In the genomic region with DNA sequence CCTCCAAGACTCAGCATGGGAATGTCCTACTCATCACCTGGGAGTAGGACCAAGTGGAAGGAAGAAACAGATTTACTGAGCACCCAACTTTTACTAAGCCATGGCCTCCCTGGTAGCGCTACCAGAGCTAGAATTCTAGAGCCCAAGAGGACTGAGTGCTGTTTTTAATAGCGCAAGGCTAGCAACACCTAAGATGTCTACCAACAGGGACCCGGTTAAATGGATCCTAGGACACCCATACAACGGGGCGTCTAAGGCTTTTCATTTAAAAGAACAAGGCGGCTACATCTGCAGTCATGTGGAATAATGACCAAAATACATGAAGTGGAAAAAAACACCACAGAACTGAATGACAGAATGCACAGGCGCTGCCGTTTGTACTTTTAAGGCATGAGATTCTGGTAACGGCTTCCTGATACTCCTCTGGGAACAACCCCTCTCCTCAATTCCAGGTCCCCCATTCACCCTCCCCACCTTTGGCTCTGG, we compare ENCODE assay signal across 7 cellular contexts. TPM values are rescaled to one million over a fixed set of nuclear protein-coding genes. Genes with fewer than 3 reads are reported as not detected.
DNase-seq lines count a peak whose midpoint lies in the region; ATAC-seq and TF ChIP-seq lines count a peak whose summit lies in the region.

No MANE protein-coding gene starts in this region.

- H3K9me3 ChIP-seq in ectodermal cell (ENCODE audit: control insufficient read depth, low read length) (no peaks in the 10 kb centered on the region), skeletal muscle tissue (ENCODE audit: control insufficient read depth in 3 of 3, low read length in 3 of 3) (no peaks in the 10 kb centered on the region)

- no peaks in the 10 kb centered on the region for H3K27me3 Mint-ChIP-seq in IgD-negative memory B cell

- ATAC-seq in GM19438 (IDR thresholded peaks at IDR 0.05; ENCODE audit: low read depth, unreplicated experiment): peak; percentile 1
- ATAC-seq in GM21825 (IDR thresholded peaks at IDR 0.05; ENCODE audit: unreplicated experiment): no peak

- H3K27ac Mint-ChIP-seq in IgD-negative memory B cell: peak overlapping the region; percentile 84 to 94 (median 92)

- H3K27ac ChIP-seq in ectodermal cell (ENCODE audit: insufficient read depth, low read depth, low read length, poor library complexity, severe bottlenecking): peak overlapping the region; percentile 28
- peak overlapping the region; percentile 69 for H3K27ac ChIP-seq in skeletal muscle tissue (ENCODE audit: low read depth, low read length)
- H3K27ac ChIP-seq in dorsolateral prefrontal cortex: peak overlapping the region in 25 of 59 donors; percentile 5 to 72 (median 35)

- H3K4me1 ChIP-seq in ectodermal cell (ENCODE audit: control insufficient read depth, insufficient read depth, low read length) (peaks cover 44% of the 10 kb centered on the region), skeletal muscle tissue (ENCODE audit: control insufficient read depth in 3 of 3, insufficient read depth in 3 of 3, low read length in 3 of 3) (peaks cover 33 to 47% (median 37%) of the 10 kb centered on the region in 3 donors)

- H3K4me1 Mint-ChIP-seq in IgD-negative memory B cell: peaks cover 64 to 70% (median 67%) of the 10 kb centered on the region in 3 donors

- no peaks in the 10 kb centered on the region for H3K27me3 ChIP-seq in ectodermal cell (ENCODE audit: control insufficient read depth, insufficient read depth, low read length, poor library complexity, severe bottlenecking)
- no peaks in the 10 kb centered on the region for H3K27me3 ChIP-seq in skeletal muscle tissue (ENCODE audit: control insufficient read depth in 3 of 3, insufficient read depth in 3 of 3, low read length in 3 of 3)
- no peaks in the 10 kb centered on the region for H3K27me3 ChIP-seq in dorsolateral prefrontal cortex

- H3K4me3 Mint-ChIP-seq in IgD-negative memory B cell: peak overlapping the region; percentile 92 to 98 (median 94)

- H3K4me3 ChIP-seq in ectodermal cell (ENCODE audit: insufficient read depth, low read depth, low read length) (no peak overlapping the region), skeletal muscle tissue (ENCODE audit: low read length in 3 of 3) (peak overlapping the region in 1 of 3 donors; percentile 31), dorsolateral prefrontal cortex (peak overlapping the region in 16 of 59 donors; percentile 1 to 35 (median 14))

- peak overlapping the region in 1 of 3 donors; percentile 1 for H3K9ac ChIP-seq in skeletal muscle tissue (ENCODE audit: low read depth in 1 of 3, low read length in 3 of 3)

- no peaks in the 10 kb centered on the region for H3K36me3 Mint-ChIP-seq in IgD-negative memory B cell

- intact Hi-C loops in dorsolateral prefrontal cortex (cut with DNase I): loop anchor here in 1 of 2 donors (10.0 kb wide), 1 partner anchor 50 kb away; a partner anchor contains a TSS

- H3K9me3 Mint-ChIP-seq in IgD-negative memory B cell: peaks cover 0 to 2% (median 0%) of the 10 kb centered on the region in 3 donors

- H3K36me3 ChIP-seq in ectodermal cell (ENCODE audit: control insufficient read depth, insufficient read depth, low read length) (no peaks in the 10 kb centered on the region), skeletal muscle tissue (ENCODE audit: control insufficient read depth in 3 of 3, insufficient read depth in 3 of 3, low read length in 3 of 3) (peaks cover 0 to 7% (median 0%) of the 10 kb centered on the region in 3 donors)

- DNase-seq in dorsolateral prefrontal cortex (no peak), DMS153 treated with DMSO at 0.1 percent for 48 hours (lab: John Stamatoyannopoulos, UW; ENCODE audit: unreplicated experiment) (no peak)

- 88 to 89% methylated on average over 9 of the region's 9 CpGs for WGBS in ectodermal cell, 2 experiments

- no peak for TF ChIP-seq CTCF in dorsolateral prefrontal cortex (IDR thresholded peaks at IDR 0.05 in 54 of 56, conservative IDR thresholded peaks at IDR 0.05 in 2 of 56; ENCODE audit: low read depth in 1 of 56, partially characterized antibody in 56 of 56)

RNA-seq across cellular contexts. Expression of a gene that starts 5.1 kb away (rescaled TPM):
- polyA plus RNA-seq in IgD-negative memory B cell: 219 TPM
- polyA plus RNA-seq in ectodermal cell (2013, experiment 1 of 4): 152 TPM
- 163 TPM for polyA plus RNA-seq in ectodermal cell (2013, experiment 2 of 4)
- 92.5 TPM for polyA plus RNA-seq in ectodermal cell (2013, experiment 3 of 4)
- 107 TPM for polyA plus RNA-seq in ectodermal cell (2013, experiment 4 of 4)
- 31.8 TPM for total RNA-seq in skeletal muscle tissue
- 100 to 1,000 TPM in 19 of 120 experiments, 10 to 100 TPM in 101; 46.0 to 124 (median 85.7) TPM for total RNA-seq in dorsolateral prefrontal cortex

RNA-seq across cellular contexts. Expression of a gene that starts 51.9 kb away (rescaled TPM):
- polyA plus RNA-seq in IgD-negative memory B cell: 14.4 TPM
- polyA plus RNA-seq in ectodermal cell (2013, experiment 1 of 4): 29.8 TPM
- 36.5 TPM for polyA plus RNA-seq in ectodermal cell (2013, experiment 2 of 4)
- 25.0 TPM for polyA plus RNA-seq in ectodermal cell (2013, experiment 3 of 4)
- 31.5 TPM for polyA plus RNA-seq in ectodermal cell (2013, experiment 4 of 4)
- total RNA-seq in skeletal muscle tissue: 26.1 TPM
- total RNA-seq in dorsolateral prefrontal cortex: 10 to 100 TPM; 20.1 to 47.2 (median 31.9) TPM

RNA-seq across cellular contexts. Expression of a gene that starts 52.2 kb away (rescaled TPM):
- 7.1 TPM for polyA plus RNA-seq in IgD-negative memory B cell
- 19.6 TPM for polyA plus RNA-seq in ectodermal cell (2013, experiment 1 of 4)
- polyA plus RNA-seq in ectodermal cell (2013, experiment 2 of 4): 22.3 TPM
- 18.2 TPM for polyA plus RNA-seq in ectodermal cell (2013, experiment 3 of 4)
- 22.0 TPM for polyA plus RNA-seq in ectodermal cell (2013, experiment 4 of 4)
- total RNA-seq in skeletal muscle tissue (12.5 TPM), dorsolateral prefrontal cortex (10 to 100 TPM; 22.6 to 48.1 (median 35.2) TPM)

RNA-seq across cellular contexts. Expression of a gene that starts 52.3 kb away (rescaled TPM):
- 12.4 TPM for polyA plus RNA-seq in IgD-negative memory B cell
- 99.9 TPM for polyA plus RNA-seq in ectodermal cell (2013, experiment 1 of 4)
- 110 TPM for polyA plus RNA-seq in ectodermal cell (2013, experiment 2 of 4)
- 69.3 TPM for polyA plus RNA-seq in ectodermal cell (2013, experiment 3 of 4)
- 72.7 TPM for polyA plus RNA-seq in ectodermal cell (2013, experiment 4 of 4)
- total RNA-seq in skeletal muscle tissue: 36.5 TPM
- 100 to 1,000 TPM in 1 of 120 experiments, 10 to 100 TPM in 119; 43.7 to 103 (median 69.8) TPM for total RNA-seq in dorsolateral prefrontal cortex
